25 cellular contexts compared by ENCODE assay signal in the genomic region with DNA sequence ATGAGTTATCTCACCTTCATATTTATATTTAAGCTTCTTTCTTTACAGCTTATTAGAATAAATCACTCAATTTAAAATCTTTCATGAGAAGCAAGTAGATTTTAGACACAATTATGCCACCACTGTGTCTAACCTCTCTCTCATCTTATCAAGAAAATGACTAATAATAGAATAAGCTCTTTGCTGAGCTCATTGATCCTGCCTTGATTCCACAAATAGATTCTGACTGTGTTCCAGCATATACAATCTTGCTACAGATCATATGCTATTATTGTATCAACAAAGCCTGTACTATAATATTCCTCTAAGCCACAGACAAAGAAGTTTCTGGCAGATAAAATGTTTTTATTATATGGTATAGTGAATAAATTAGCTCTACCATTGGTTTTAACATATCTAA.
DNase-seq lines count a peak whose midpoint lies in the region; FAIRE-seq and TF ChIP-seq lines count a peak whose summit lies in the region.
"Had no signal": no experiment of that assay in that cellular context is flagged by ENCODE, and none has a peak within 500 bp of the region (broad histone marks: within the 10 kb centered on the region; RNA-seq: fewer than 3 reads in every experiment).

No MANE protein-coding gene starts in this region.

- H3K4me1 Mint-ChIP-seq in MCF 10A (ENCODE audit: insufficient read depth, unreplicated experiment) (no peaks in the 10 kb centered on the region), brain (peaks cover 6% of the 10 kb centered on the region)
- H3K4me1 Mint-ChIP-seq: activated CD4-positive, alpha-beta T cell treated with anti-CD3 and anti-CD28 coated beads for 36 hours; activated naive CD4-positive, alpha-beta T cell treated with anti-CD3 and anti-CD28 coated beads, Interleukin-2, amount 10 ng/mL, durations not matched to agents 7 days and 5 days had no signal

- POLR2A ChIA-PET in MCF 10A (lab: Yijun Ruan, JAX) = interaction anchor here (1.5 kb wide), 1 partner anchor 169 kb away, joined by 6 read pairs; the partner anchor contains the start of gene GULP1

- H3K36me3 Mint-ChIP-seq in MCF 10A (ENCODE audit: insufficient read depth, unreplicated experiment) = no peaks in the 10 kb centered on the region
- H3K36me3 Mint-ChIP-seq in brain = no peaks in the 10 kb centered on the region
- H3K36me3 Mint-ChIP-seq: activated naive CD4-positive, alpha-beta T cell treated with anti-CD3 and anti-CD28 coated beads, Interleukin-2, amount 10 ng/mL, durations not matched to agents 7 days and 5 days had no signal

- CTCF ChIA-PET in MCF 10A (lab: Yijun Ruan, JAX) = interaction anchor here (0.6 to 0.9 kb wide), 3 partner anchors 15 to 178 kb away, joined by 3 to 8 read pairs (median 3); no protein-coding TSS in a partner anchor

- dilution Hi-C loops in keratinocyte (cut with MboI; ENCODE audit: extremely low pct_ligation_motif_present, low sequenced_read_pairs) = no loop called here

- H3K27ac Mint-ChIP-seq in MCF 10A (ENCODE audit: low read depth, unreplicated experiment) (no peak overlapping the region), brain (no peak overlapping the region)
- H3K27ac Mint-ChIP-seq: activated CD4-positive, alpha-beta T cell treated with anti-CD3 and anti-CD28 coated beads for 36 hours; activated CD8-positive, alpha-beta T cell treated with anti-CD3 and anti-CD28 coated beads, Interleukin-2, amount 10 ng/mL, durations not matched to agents 7 days and 5 days had no signal

- H3K9me3 Mint-ChIP-seq in MCF 10A (ENCODE audit: unreplicated experiment) = no peaks in the 10 kb centered on the region
- H3K9me3 Mint-ChIP-seq in brain = peaks cover 0 to 4% (median 0%) of the 10 kb centered on the region in 5 experiments
- H3K9me3 Mint-ChIP-seq: activated naive CD4-positive, alpha-beta T cell treated with anti-CD3 and anti-CD28 coated beads, Interleukin-2, amount 10 ng/mL, durations not matched to agents 7 days and 5 days had no signal

- no peak for TF ChIP-seq POLR2A in breast epithelium (IDR thresholded peaks at IDR 0.05)
- TF ChIP-seq POLR2A in suprapubic skin (IDR thresholded peaks at IDR 0.05) = no peak

- no peak for FAIRE-seq in keratinocyte (lab: Jason Lieb, UNC)
- FAIRE-seq: endothelial cell of umbilical vein had no signal

- no peak for TF ChIP-seq EP300 in suprapubic skin (IDR thresholded peaks at IDR 0.05)

- H3K27me3 Mint-ChIP-seq in MCF 10A (ENCODE audit: insufficient read depth, unreplicated experiment) (no peaks in the 10 kb centered on the region), brain (no peaks in the 10 kb centered on the region)
- H3K27me3 Mint-ChIP-seq: activated CD4-positive, alpha-beta T cell treated with anti-CD3 and anti-CD28 coated beads for 36 hours; activated naive CD4-positive, alpha-beta T cell treated with anti-CD3 and anti-CD28 coated beads, Interleukin-2, amount 10 ng/mL, durations not matched to agents 7 days and 5 days had no signal

- H3K9me3 ChIP-seq in breast epithelium = no peaks in the 10 kb centered on the region
- H3K9me3 ChIP-seq in keratinocyte (ENCODE audit: control insufficient read depth, low read depth, low read length) = no peaks in the 10 kb centered on the region
- H3K9me3 ChIP-seq in smooth muscle cell (replicated peaks; ENCODE audit: low read depth) = no peaks in the 10 kb centered on the region
- H3K9me3 ChIP-seq in suprapubic skin = no peaks in the 10 kb centered on the region
- H3K9me3 ChIP-seq: left ventricle myocardium inferior, psoas muscle had no signal

- H3K4me1 ChIP-seq in breast epithelium (no peaks in the 10 kb centered on the region), keratinocyte (ENCODE audit: control insufficient read depth, extremely low read depth, insufficient read depth, low read length) (no peaks in the 10 kb centered on the region), smooth muscle cell (ENCODE audit: low read depth) (no peaks in the 10 kb centered on the region), suprapubic skin (no peaks in the 10 kb centered on the region)
- H3K4me1 ChIP-seq: left ventricle myocardium inferior, psoas muscle had no signal

- no TSS peak for BruUV-seq in MCF 10A (replicated peaks; lab: Mats Ljungman, UMichigan)

- DNase-seq in MCF 10A (ENCODE audit: unreplicated experiment) (no peak), breast epithelium (ENCODE audit: low spot score in 2 of 2) (no peak), keratinocyte (ENCODE audit: low read depth, low spot score) (no peak), smooth muscle cell (lab: John Stamatoyannopoulos, UW; ENCODE audit: unreplicated experiment) (no peak), suprapubic skin (ENCODE audit: low spot score in 2 of 2) (no peak), NCI-H774 (lab: John Stamatoyannopoulos, UW) (no peak)
- DNase-seq in stimulated activated CD4-positive, alpha-beta T cell treated with anti-CD3 and anti-CD28 coated beads, Interleukin-1b, Interleukin-23, amount 100 ng/mL, for 48 hours = no peak
- DNase-seq: 8988T; activated CD4-positive, alpha-beta T cell treated with anti-CD3 and anti-CD28 coated beads for 36 hours; activated CD8-positive, alpha-beta T cell treated with anti-CD3 and anti-CD28 coated beads, Interleukin-2, amount 10 ng/mL, durations not matched to agents 7 days and 5 days; activated naive CD4-positive, alpha-beta T cell treated with anti-CD3 and anti-CD28 coated beads, Interleukin-2, amount 10 ng/mL, durations not matched to agents 7 days and 5 days; C1 segment of cervical spinal cord; DMS79 treated with DMSO at 0.1 percent for 48 hours; GDM1; islet precursor cell; left ventricle myocardium inferior; NCI-H1092 treated with DMSO at 0.1 percent for 48 hours; NCI-H187; NCI-H2171; NCI-H510A; psoas muscle; stimulated activated naive CD4-positive, alpha-beta T cell had no signal

- H4K20me1 ChIP-seq in keratinocyte (ENCODE audit: control insufficient read depth, extremely low read depth, insufficient read depth, low read length) = no peaks in the 10 kb centered on the region
- H4K20me1 ChIP-seq in smooth muscle cell (ENCODE audit: low read depth) = no peaks in the 10 kb centered on the region

- H3K27ac ChIP-seq in breast epithelium (no peak overlapping the region), keratinocyte (ENCODE audit: control insufficient read depth, insufficient read depth, low read length) (no peak overlapping the region), smooth muscle cell (ENCODE audit: low read depth) (no peak overlapping the region), suprapubic skin (no peak overlapping the region)
- H3K27ac ChIP-seq: left ventricle myocardium inferior, psoas muscle, skin epidermis had no signal

- H3K79me2 ChIP-seq in keratinocyte (ENCODE audit: control insufficient read depth, insufficient read depth, low read length) = no peaks in the 10 kb centered on the region
- no peaks in the 10 kb centered on the region for H3K79me2 ChIP-seq in smooth muscle cell (ENCODE audit: low read depth)

- H3K9me1 ChIP-seq in keratinocyte (ENCODE audit: control insufficient read depth, extremely low read depth, insufficient read depth, low read length) = no peaks in the 10 kb centered on the region

- H3K4me3 Mint-ChIP-seq in MCF 10A (ENCODE audit: unreplicated experiment) (peak overlapping the region; percentile 64), brain (peak overlapping the region in 3 of 5 experiments; percentile 2 to 78 (median 26))
- H3K4me3 Mint-ChIP-seq: activated naive CD4-positive, alpha-beta T cell treated with anti-CD3 and anti-CD28 coated beads, Interleukin-2, amount 10 ng/mL, durations not matched to agents 7 days and 5 days had no signal

- no peaks in the 10 kb centered on the region for H3F3A ChIP-seq in smooth muscle cell (ENCODE audit: low read depth)

- intact Hi-C loops in MCF 10A (cut with micrococcal nuclease) (no loop called here), breast epithelium (cut with DNase I; ENCODE audit: low total_unique reads) (no loop called here)

- no peak overlapping the region for H3K9ac ChIP-seq in keratinocyte (ENCODE audit: control insufficient read depth, extremely low read depth, insufficient read depth, low read length)
- H3K9ac ChIP-seq in smooth muscle cell (ENCODE audit: low read depth) = no peak overlapping the region

- H3K4me3 ChIP-seq in breast epithelium (peak overlapping the region in 1 of 3 donors; percentile 22), keratinocyte (ENCODE audit: control insufficient read depth in 2 of 3, extremely low read depth in 1 of 3, insufficient read depth in 2 of 3, low read depth in 1 of 3, low read length in 3 of 3) (no peak overlapping the region), smooth muscle cell (peak overlapping the region; percentile 32), suprapubic skin (no peak overlapping the region)
- H3K4me3 ChIP-seq: psoas muscle, skin epidermis had no signal

- no peak overlapping the region for H2AFZ ChIP-seq in keratinocyte (ENCODE audit: control insufficient read depth, low read length)
- peak overlapping the region; percentile 9 for H2AFZ ChIP-seq in smooth muscle cell (ENCODE audit: low read depth)

- peak overlapping the region; percentile 41 for H3K4me2 ChIP-seq in keratinocyte (ENCODE audit: control insufficient read depth, extremely low read depth, insufficient read depth, low read depth, low read length)
- peak overlapping the region; percentile 64 for H3K4me2 ChIP-seq in smooth muscle cell

- H3K27me3 ChIP-seq in breast epithelium = no peaks in the 10 kb centered on the region
- H3K27me3 ChIP-seq in keratinocyte (ENCODE audit: control insufficient read depth, extremely low read depth, insufficient read depth, low read length) = no peaks in the 10 kb centered on the region
- H3K27me3 ChIP-seq in smooth muscle cell (ENCODE audit: low read depth) = no peaks in the 10 kb centered on the region
- H3K27me3 ChIP-seq in suprapubic skin = no peaks in the 10 kb centered on the region

- H3K36me3 ChIP-seq in breast epithelium (no peaks in the 10 kb centered on the region), keratinocyte (ENCODE audit: control insufficient read depth in 2 of 2, extremely low read depth in 1 of 2, insufficient read depth in 2 of 2, low read length in 2 of 2) (no peaks in the 10 kb centered on the region), smooth muscle cell (ENCODE audit: low read depth) (no peaks in the 10 kb centered on the region), suprapubic skin (no peaks in the 10 kb centered on the region)
- H3K36me3 ChIP-seq: left ventricle myocardium inferior had no signal

- no peak for TF ChIP-seq CTCF in MCF 10A (IDR thresholded peaks at IDR 0.05; ENCODE audit: unreplicated experiment)
- no peak for TF ChIP-seq CTCF in breast epithelium (IDR thresholded peaks at IDR 0.05)
- TF ChIP-seq CTCF in brain (conservative IDR thresholded peaks at IDR 0.05) = no peak
- no peak for TF ChIP-seq CTCF in keratinocyte (optimal IDR thresholded peaks at IDR 0.05 in 1 of 3, IDR thresholded peaks at IDR 0.05 in 1 of 3, conservative IDR thresholded peaks at IDR 0.05 in 1 of 3; ENCODE audit: extremely low read depth in 1 of 3, insufficient read depth in 2 of 3, low read length in 3 of 3)
- no peak for TF ChIP-seq CTCF in smooth muscle cell (IDR thresholded peaks at IDR 0.05; ENCODE audit: borderline replicate concordance, insufficient read depth, poor library complexity, severe bottlenecking)
- no peak for TF ChIP-seq CTCF in suprapubic skin (IDR thresholded peaks at IDR 0.05)
